8 cellular contexts compared by ENCODE assay signal in the genomic region with DNA sequence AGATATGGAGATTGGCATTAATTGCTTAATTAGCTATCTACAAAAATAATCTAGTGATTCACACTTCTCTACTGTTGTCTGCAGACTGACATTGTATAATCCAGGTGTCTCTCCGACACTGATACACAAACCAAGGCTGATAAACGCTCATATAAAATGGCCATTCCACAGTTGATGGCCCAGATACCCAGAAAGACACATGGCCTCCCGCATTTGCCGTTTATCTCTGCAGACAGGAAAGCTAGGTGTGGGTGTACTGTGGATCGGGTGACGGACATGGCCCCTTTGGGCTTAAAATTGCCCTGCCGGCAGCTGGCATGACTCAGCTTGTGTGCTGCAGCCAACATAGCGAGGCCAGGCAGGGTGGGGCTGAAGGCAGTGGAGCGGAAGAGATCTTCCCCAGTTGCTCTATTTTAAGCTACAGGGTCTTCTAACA. TPM values are rescaled to one million over a fixed set of nuclear protein-coding genes. Genes with fewer than 3 reads are reported as not detected.
DNase-seq lines count a peak whose midpoint lies in the region; ATAC-seq and TF ChIP-seq lines count a peak whose summit lies in the region.

No MANE protein-coding gene starts in this region.

- intact Hi-C loops in Right ventricle myocardium inferior (cut with DNase I), result no loop called here
- intact Hi-C loops in heart left ventricle (cut with DNase I), result no loop called here

- TF ChIP-seq POLR2A in heart left ventricle (IDR thresholded peaks at IDR 0.05), result no peak

- H3K36me3 ChIP-seq in right atrium auricular region, result no peaks in the 10 kb centered on the region
- no peaks in the 10 kb centered on the region for H3K36me3 ChIP-seq in heart left ventricle
- no peaks in the 10 kb centered on the region for H3K36me3 ChIP-seq in thymus (ENCODE audit: control insufficient read depth, insufficient read depth)

- H3K27ac ChIP-seq in right atrium auricular region (no peak overlapping the region), heart left ventricle (no peak overlapping the region), thymus (ENCODE audit: low read depth) (peak overlapping the region; percentile 56)

- no peaks in the 10 kb centered on the region for H3K27me3 ChIP-seq in right atrium auricular region
- no peaks in the 10 kb centered on the region for H3K27me3 ChIP-seq in heart left ventricle
- no peaks in the 10 kb centered on the region for H3K27me3 ChIP-seq in thymus (ENCODE audit: control insufficient read depth, insufficient read depth)

- H3K4me3 ChIP-seq in right atrium auricular region (no peak overlapping the region), heart left ventricle (peak overlapping the region in 2 of 12 donors; percentile 15 to 30), thymus (ENCODE audit: low read length) (peak overlapping the region; percentile 37)

- H3K9me3 ChIP-seq in right atrium auricular region, result no peaks in the 10 kb centered on the region
- H3K9me3 ChIP-seq in heart left ventricle, result no peaks in the 10 kb centered on the region
- no peaks in the 10 kb centered on the region for H3K9me3 ChIP-seq in thymus (ENCODE audit: control insufficient read depth)

- ATAC-seq in Right ventricle myocardium inferior (peak; percentile 50), HG02610 (IDR thresholded peaks at IDR 0.05; ENCODE audit: unreplicated experiment) (peak; percentile 46), heart left ventricle (peak in 3 of 4 donors; percentile 75 to 85 (median 80))

- DNase-seq in Right ventricle myocardium inferior (ENCODE audit: missing footprints) (peak; percentile 74), right atrium auricular region (ENCODE audit: low spot score) (no peak), MV-4-11 (lab: John Stamatoyannopoulos, UW) (peak; percentile 78), SKM-1 (lab: John Stamatoyannopoulos, UW; ENCODE audit: unreplicated experiment) (peak; percentile 17), heart left ventricle (peak; percentile 27 to 68 (median 44)), AML-193 (lab: John Stamatoyannopoulos, UW) (no peak)

- TF ChIP-seq CTCF in right atrium auricular region (IDR thresholded peaks at IDR 0.05) (no peak), heart left ventricle (IDR thresholded peaks at IDR 0.05) (no peak)

- WGBS in heart left ventricle, 4 donors, result 15 to 31% (median 20%) methylated on average over 7 to 9 of the region's 9 CpGs
- WGBS in thymus, result 5% methylated on average over 9 of the region's 9 CpGs

- H3K4me1 ChIP-seq in right atrium auricular region (no peaks in the 10 kb centered on the region), heart left ventricle (peaks cover 0 to 28% (median 0%) of the 10 kb centered on the region in 12 donors), thymus (ENCODE audit: control insufficient read depth, insufficient read depth, low read length) (peaks cover 26% of the 10 kb centered on the region)

RNA-seq across cellular contexts. Expression of a gene that starts 18.5 kb away (rescaled TPM):
- 0.49 TPM for total RNA-seq in Right ventricle myocardium inferior
- total RNA-seq in right atrium auricular region, result under 1 TPM; 0.22 to 0.75 TPM
- 1 to 10 TPM in 2 of 9 donors, under 1 TPM in 5, not detected in 2; 0.15 to 1.8 (median 0.37) TPM for total RNA-seq in heart left ventricle
- polyA plus RNA-seq in heart left ventricle, result under 1 TPM; 0.15 to 0.40 TPM
- 20.0 TPM for polyA plus RNA-seq in thymus

Comparison
In these comparisons a context has a peak if more than half of its experiments do, and no peak if none do; other contexts are left out.
1. DNase-seq: peak in Right ventricle myocardium inferior (single experiment), MV-4-11 (single experiment), SKM-1 (single experiment) and heart left ventricle (5 of 5); none in right atrium auricular region (single experiment) and AML-193 (0 of 2).
2. Peak in every context shown above with its lines, with median percentiles within 50 percentile points of each other: ATAC-seq.